26 cellular contexts compared by ENCODE assay signal in genomic region chr6:119974430-119975159, GRCh38.
"Had no signal": no experiment of that assay in that cellular context is flagged by ENCODE, and none has a peak within 500 bp of the region (broad histone marks: within the 10 kb centered on the region; RNA-seq: fewer than 3 reads in every experiment).

No MANE protein-coding gene starts in this region.

- H2AFZ ChIP-seq: neural progenitor cell, parathyroid adenoma had no signal

- ATAC-seq: heart right ventricle; stimulated activated naive B cell treated with anti-CD40 and anti-IgM and Interleukin-4, amounts not matched to agents 10 μg/mL and 1 μg/mL and 100 μg/mL, for 72 hours had no signal

- H3K79me2 ChIP-seq: parathyroid adenoma had no signal

- DNase-seq: caudate nucleus; cerebellar nuclear complex; cortex of kidney; dorsolateral prefrontal cortex; effector CD4-positive, alpha-beta T cell; esophagus squamous epithelium; foreskin melanocyte; glutamatergic neuron; heart right ventricle; hippocampal formation; kidney glomerular epithelial cell; naive B cell; sigmoid colon; spleen; stimulated activated CD4-positive, alpha-beta T cell treated with anti-CD3 and anti-CD28 coated beads, Interleukin-2, amount 100 ng/mL, for 48 hours; stimulated activated naive B cell treated with anti-CD40 and anti-IgM and Interleukin-4, amounts not matched to agents 10 μg/mL and 1 μg/mL and 100 μg/mL, for 72 hours; stomach; thyroid gland; upper lobe of left lung had no signal

- H3K4me1 Mint-ChIP-seq: memory B cell, neural progenitor cell had no signal

- H3K9ac ChIP-seq: neural progenitor cell, parathyroid adenoma had no signal

- H3K9me3 ChIP-seq: esophagus squamous epithelium, heart right ventricle, prostate gland, right atrium auricular region, sigmoid colon, spleen, stomach, thyroid gland, upper lobe of left lung had no signal

- H3K9me3 Mint-ChIP-seq: memory B cell; naive B cell; nephron; neural progenitor cell; stimulated activated naive B cell treated with anti-CD40 and anti-IgM and Interleukin-4, amounts not matched to agents 10 μg/mL and 1 μg/mL and 100 μg/mL, for 72 hours had no signal

- H3K27me3 Mint-ChIP-seq: memory B cell; naive B cell; stimulated activated naive B cell treated with anti-CD40 and anti-IgM and Interleukin-4, amounts not matched to agents 10 μg/mL and 1 μg/mL and 100 μg/mL, for 72 hours had no signal

- H3K27me3 ChIP-seq: dorsolateral prefrontal cortex, esophagus squamous epithelium, heart right ventricle, neural progenitor cell, right atrium auricular region, sigmoid colon, spleen, stomach, thyroid gland, upper lobe of left lung had no signal

- H3K4me2 ChIP-seq: neural progenitor cell had no signal

- H3K27ac Mint-ChIP-seq: memory B cell; nephron; neural progenitor cell; stimulated activated naive B cell treated with anti-CD40 and anti-IgM and Interleukin-4, amounts not matched to agents 10 μg/mL and 1 μg/mL and 100 μg/mL, for 72 hours had no signal

- H3K27ac ChIP-seq: dorsolateral prefrontal cortex, esophagus squamous epithelium, heart right ventricle, neural progenitor cell, parathyroid adenoma, prostate gland, right atrium auricular region, sigmoid colon, spleen, stomach, thyroid gland, upper lobe of left lung had no signal

- H3K36me3 ChIP-seq: esophagus squamous epithelium, heart right ventricle, neural progenitor cell, prostate gland, right atrium auricular region, sigmoid colon, spleen, stomach, thyroid gland, upper lobe of left lung had no signal

- H3K4me1 ChIP-seq: esophagus squamous epithelium, heart right ventricle, neural progenitor cell, parathyroid adenoma, prostate gland, right atrium auricular region, spleen, stomach, thyroid gland, upper lobe of left lung had no signal

- H3K4me3 ChIP-seq: dorsolateral prefrontal cortex, esophagus squamous epithelium, heart right ventricle, lung, neural progenitor cell, prostate gland, right atrium auricular region, sigmoid colon, spleen, stomach, thyroid gland, upper lobe of left lung had no signal

- H3K4me3 Mint-ChIP-seq: memory B cell; naive B cell; nephron; neural progenitor cell; stimulated activated naive B cell treated with anti-CD40 and anti-IgM and Interleukin-4, amounts not matched to agents 10 μg/mL and 1 μg/mL and 100 μg/mL, for 72 hours had no signal
